8 cellular contexts compared by ENCODE assay signal in genomic region chr16:80993293-80993691, GRCh38. TPM values are rescaled to one million over a fixed set of nuclear protein-coding genes. Genes with fewer than 3 reads are reported as not detected.
DNase-seq lines count a peak whose midpoint lies in the region; ATAC-seq and TF ChIP-seq lines count a peak whose summit lies in the region.

No MANE protein-coding gene starts in this region.

- H3K4me1 ChIP-seq in HUES48 (ENCODE audit: control insufficient read depth, insufficient read depth, low read length), result peaks cover 9% of the 10 kb centered on the region; the same call in 1 of the 2 replicates

- ATAC-seq in HG03571 (IDR thresholded peaks at IDR 0.05; ENCODE audit: unreplicated experiment) (no peak), GM18505 (IDR thresholded peaks at IDR 0.05; ENCODE audit: unreplicated experiment) (no peak), HG03460 (IDR thresholded peaks at IDR 0.05; ENCODE audit: unreplicated experiment) (no peak)

- no peak for DNase-seq in chondrocyte (ENCODE audit: low spot score)
- DNase-seq in kidney epithelial cell (ENCODE audit: low read depth), result peak; percentile 65
- DNase-seq in GOT3 (lab: John Stamatoyannopoulos, UW), result no peak

- H3K4me1 Mint-ChIP-seq in chondrocyte (ENCODE audit: low read depth), result peaks cover 30% of the 10 kb centered on the region

- H3K4me3 Mint-ChIP-seq in chondrocyte (ENCODE audit: unreplicated experiment), result peak overlapping the region; percentile 42

- H3K4me3 ChIP-seq in HUES48 (ENCODE audit: low read depth, low read length) (no peak overlapping the region), kidney epithelial cell (ENCODE audit: low read depth, low read length) (no peak overlapping the region)

- peak overlapping the region; percentile 68 for H3K27ac ChIP-seq in 22Rv1
- H3K27ac ChIP-seq in HUES48 (ENCODE audit: low read depth, low read length), result peak overlapping the region; percentile 26

- H3K27ac Mint-ChIP-seq in chondrocyte (ENCODE audit: unreplicated experiment), result peak overlapping the region; percentile 91

- no peaks in the 10 kb centered on the region for H3K27me3 ChIP-seq in HUES48 (ENCODE audit: control insufficient read depth, insufficient read depth, low read length)
- H3K27me3 ChIP-seq in kidney epithelial cell (ENCODE audit: control insufficient read depth, insufficient read depth, low read length), result no peaks in the 10 kb centered on the region

- H3K9me3 ChIP-seq in HUES48 (ENCODE audit: control insufficient read depth, insufficient read depth, low read length), result no peaks in the 10 kb centered on the region

- no peak overlapping the region for H3K9ac ChIP-seq in HUES48 (ENCODE audit: low read depth, low read length)

- peaks cover 3% of the 10 kb centered on the region for H3K36me3 Mint-ChIP-seq in chondrocyte (ENCODE audit: low read depth)

- peaks cover 10% of the 10 kb centered on the region; the same call in 1 of the 2 replicates for H3K36me3 ChIP-seq in HUES48 (ENCODE audit: control insufficient read depth, insufficient read depth, low read length)
- no peaks in the 10 kb centered on the region for H3K36me3 ChIP-seq in kidney epithelial cell (ENCODE audit: control insufficient read depth, insufficient read depth, low read length)

- no peak for TF ChIP-seq POLR2A in GM18505 (IDR thresholded peaks at IDR 0.05; ENCODE audit: borderline replicate concordance, extremely low read depth, insufficient read depth, insufficient read length)

- H3K27me3 Mint-ChIP-seq in chondrocyte (ENCODE audit: low read depth), result no peaks in the 10 kb centered on the region

- no peak for TF ChIP-seq CTCF in 22Rv1 (IDR thresholded peaks at IDR 0.05)
- no peak for TF ChIP-seq CTCF in chondrocyte (IDR thresholded peaks at IDR 0.05)
- no peak for TF ChIP-seq CTCF in kidney epithelial cell (IDR thresholded peaks at IDR 0.05; ENCODE audit: insufficient read depth, low read length, poor library complexity, severe bottlenecking)

- H3K9me3 Mint-ChIP-seq in chondrocyte (ENCODE audit: low read depth), result no peaks in the 10 kb centered on the region

RNA-seq across cellular contexts. Expression of gene CMC2, which starts 13.4 kb away (rescaled TPM):
- total RNA-seq in chondrocyte, result 42.4 to 61.6 TPM (median 45.8 TPM) in 3 replicates
- total RNA-seq in kidney epithelial cell, result 46.6 and 52.0 TPM in 2 replicates

RNA-seq across cellular contexts. Expression of gene CENPN, which starts 13.7 kb away (rescaled TPM):
- 9.2 to 14.6 TPM (median 10.8 TPM) in 3 replicates for total RNA-seq in chondrocyte
- 7.0 and 11.0 TPM in 2 replicates for total RNA-seq in kidney epithelial cell

RNA-seq across cellular contexts. Expression of gene ATMIN, which starts 42.4 kb away (rescaled TPM):
- total RNA-seq in chondrocyte, result 27.9 to 34.5 TPM (median 34.4 TPM) in 3 replicates
- 40.3 and 43.5 TPM in 2 replicates for total RNA-seq in kidney epithelial cell
